In the genomic region with DNA sequence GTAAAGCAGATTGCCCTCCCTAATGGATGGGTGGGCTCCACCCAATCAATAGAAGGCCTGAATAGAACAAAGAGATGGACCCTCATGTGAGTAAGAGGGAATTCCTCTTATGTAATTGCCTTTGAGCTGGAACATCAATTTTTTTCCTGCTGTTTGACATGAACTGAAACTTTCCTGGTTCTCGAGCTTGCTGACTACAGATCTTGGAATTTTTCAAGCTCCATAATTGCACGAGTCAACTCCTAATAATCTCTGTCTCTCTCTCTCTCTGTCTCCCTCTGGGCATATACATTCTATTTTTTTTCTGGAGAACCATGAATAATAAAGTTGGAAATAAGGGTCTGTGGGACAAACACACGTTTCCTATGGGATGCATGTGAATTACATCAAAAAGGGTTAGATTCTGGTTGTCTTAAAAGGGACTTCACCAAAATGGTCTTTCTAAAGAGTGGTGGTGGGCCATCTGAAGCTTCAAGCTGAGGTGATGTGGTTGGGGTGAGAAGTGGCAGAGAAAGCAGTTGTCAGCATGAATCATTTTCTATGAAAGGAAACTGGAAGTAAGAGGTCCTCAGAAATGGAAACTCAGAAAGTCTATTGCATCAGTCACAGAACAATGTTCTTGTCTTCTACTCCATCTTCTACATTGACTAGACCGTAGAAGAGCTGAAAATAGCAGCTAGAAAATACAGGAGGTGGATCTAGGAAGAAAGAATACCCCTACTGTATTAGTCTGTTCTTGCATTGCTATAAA, we compare ENCODE assay signal across 9 cellular contexts. TPM values are rescaled to one million over a fixed set of nuclear protein-coding genes. Genes with fewer than 3 reads are reported as not detected.
A peak's percentile ranks its signal among the peaks of the same experiment; 100 is the strongest.
DNase-seq lines count a peak whose midpoint lies in the region; ATAC-seq, FAIRE-seq and TF ChIP-seq lines count a peak whose summit lies in the region.
"Had no signal": no experiment of that assay in that cellular context is flagged by ENCODE, and none has a peak within 500 bp of the region (broad histone marks: within the 10 kb centered on the region; RNA-seq: fewer than 3 reads in every experiment).

No MANE protein-coding gene starts in this region.

- no peak overlapping the region for H3K4me3 Mint-ChIP-seq in central memory CD8-positive, alpha-beta T cell
- H3K4me3 Mint-ChIP-seq in neural progenitor cell, result no peak overlapping the region

- 81 to 89% methylated on average over 4 of the region's 4 CpGs for WGBS in heart right ventricle, 2 donors
- 77% methylated on average over 4 of the region's 4 CpGs for WGBS in pancreas, 2 donors

- H3K36me3 Mint-ChIP-seq in central memory CD8-positive, alpha-beta T cell (ENCODE audit: insufficient read depth), result peaks cover 2% of the 10 kb centered on the region
- no peaks in the 10 kb centered on the region for H3K36me3 Mint-ChIP-seq in neural progenitor cell

- H3K9me3 Mint-ChIP-seq in central memory CD8-positive, alpha-beta T cell, result no peaks in the 10 kb centered on the region
- no peaks in the 10 kb centered on the region for H3K9me3 Mint-ChIP-seq in neural progenitor cell

- peaks cover 8% of the 10 kb centered on the region for H3K4me1 Mint-ChIP-seq in central memory CD8-positive, alpha-beta T cell
- peaks cover 32% of the 10 kb centered on the region for H3K4me1 Mint-ChIP-seq in neural progenitor cell

- no peaks in the 10 kb centered on the region for H3K79me2 ChIP-seq in neural progenitor cell (ENCODE audit: low read depth)

- H2AFZ ChIP-seq in neural progenitor cell (replicated peaks), result no peak overlapping the region

- FAIRE-seq in pancreas (lab: Jason Lieb, UNC), result no peak

- peak overlapping the region; percentile 63 for H3K27ac Mint-ChIP-seq in central memory CD8-positive, alpha-beta T cell (ENCODE audit: low read depth)
- H3K27ac Mint-ChIP-seq in neural progenitor cell, result no peak overlapping the region

- H3K4me3 ChIP-seq in BLaER1 treated with 17β-estradiol and CSF1 and Interleukin-3, amounts not matched to agents 10 nM and 100 nM, result no peak overlapping the region
- H3K4me3 ChIP-seq in heart right ventricle (no peak overlapping the region), neural progenitor cell (no peak overlapping the region), pancreas (no peak overlapping the region)
- H3K4me3 ChIP-seq: skin epidermis had no signal

- peak; percentile 38 for DNase-seq in LHCN-M2 (ENCODE audit: low read depth)
- DNase-seq in central memory CD8-positive, alpha-beta T cell (ENCODE audit: low spot score in 2 of 2), result no peak
- DNase-seq in heart right ventricle, result no peak
- DNase-seq in neural progenitor cell (ENCODE audit: low spot score), result no peak
- DNase-seq in pancreas, result no peak
- no peak for DNase-seq in HuH-7.5 (ENCODE audit: low spot score)

- H3K4me2 ChIP-seq in BLaER1 treated with 17β-estradiol and CSF1 and Interleukin-3, amounts not matched to agents 10 nM and 100 nM, result peak overlapping the region; percentile 51 to 83 (median 72)
- no peak overlapping the region for H3K4me2 ChIP-seq in neural progenitor cell

- peaks cover 0 to 9% (median 0%) of the 10 kb centered on the region in 11 experiments; a peak in 3 of 22 replicates for H3K9me3 ChIP-seq in BLaER1 treated with 17β-estradiol and CSF1 and Interleukin-3, amounts not matched to agents 10 nM and 100 nM (replicated peaks in 1 of 11)
- no peaks in the 10 kb centered on the region for H3K9me3 ChIP-seq in heart right ventricle
- no peaks in the 10 kb centered on the region for H3K9me3 ChIP-seq in neural progenitor cell (ENCODE audit: low read depth)
- no peaks in the 10 kb centered on the region for H3K9me3 ChIP-seq in pancreas

- H3K27me3 ChIP-seq in BLaER1 treated with 17β-estradiol and CSF1 and Interleukin-3, amounts not matched to agents 10 nM and 100 nM, result no peaks in the 10 kb centered on the region
- no peaks in the 10 kb centered on the region for H3K27me3 ChIP-seq in heart right ventricle
- no peaks in the 10 kb centered on the region for H3K27me3 ChIP-seq in neural progenitor cell
- H3K27me3 ChIP-seq in pancreas, result no peaks in the 10 kb centered on the region

- H3K36me3 ChIP-seq in BLaER1 treated with 17β-estradiol and CSF1 and Interleukin-3, amounts not matched to agents 10 nM and 100 nM, result no peaks in the 10 kb centered on the region
- H3K36me3 ChIP-seq in heart right ventricle, result no peaks in the 10 kb centered on the region
- H3K36me3 ChIP-seq in neural progenitor cell, result no peaks in the 10 kb centered on the region
- H3K36me3 ChIP-seq in pancreas, result no peaks in the 10 kb centered on the region

- peak overlapping the region; percentile 22 to 78 (median 68); a peak in 21 of 22 replicates for H3K27ac ChIP-seq in BLaER1 treated with 17β-estradiol and CSF1 and Interleukin-3, amounts not matched to agents 10 nM and 100 nM
- H3K27ac ChIP-seq in heart right ventricle (peak overlapping the region in 1 of 10 donors; percentile 52), neural progenitor cell (no peak overlapping the region), pancreas (no peak overlapping the region)
- H3K27ac ChIP-seq: skin epidermis had no signal

- H3K4me1 ChIP-seq in BLaER1 treated with 17β-estradiol and CSF1 and Interleukin-3, amounts not matched to agents 10 nM and 100 nM, result peaks cover 53 to 68% (median 59%) of the 10 kb centered on the region in 10 experiments
- H3K4me1 ChIP-seq in heart right ventricle (peaks cover 0 to 27% (median 0%) of the 10 kb centered on the region in 9 donors), neural progenitor cell (peaks cover 36% of the 10 kb centered on the region), pancreas (no peaks in the 10 kb centered on the region)

- ATAC-seq in GM21390 (IDR thresholded peaks at IDR 0.05; ENCODE audit: unreplicated experiment) (peak; percentile 87), heart right ventricle (no peak), pancreas (no peak)
- ATAC-seq in central memory CD8-positive, alpha-beta T cell (replicated peaks; ENCODE audit: extremely low read depth, poor library complexity, severe bottlenecking), result peak; percentile 32

- intact Hi-C loops in heart right ventricle (cut with DNase I) (no loop called here), pancreas (cut with DNase I) (loop anchor here in 1 of 3 donors (5.0 kb wide), 1 partner anchor 296 kb away; no protein-coding TSS in a partner anchor)

- H3F3A ChIP-seq in neural progenitor cell (ENCODE audit: low read depth), result peaks cover 35% of the 10 kb centered on the region

- H3K9ac ChIP-seq in BLaER1 treated with 17β-estradiol and CSF1 and Interleukin-3, amounts not matched to agents 10 nM and 100 nM, result peak overlapping the region in 7 of 11 experiments; percentile 1 to 35 (median 14); a peak in 5 of 22 replicates
- H3K9ac ChIP-seq in neural progenitor cell, result no peak overlapping the region

- no peaks in the 10 kb centered on the region for H4K20me1 ChIP-seq in BLaER1 treated with 17β-estradiol and CSF1 and Interleukin-3, amounts not matched to agents 10 nM and 100 nM
- no peaks in the 10 kb centered on the region for H4K20me1 ChIP-seq in neural progenitor cell (ENCODE audit: low read depth)

- no peaks in the 10 kb centered on the region for H3K27me3 Mint-ChIP-seq in central memory CD8-positive, alpha-beta T cell
- H3K27me3 Mint-ChIP-seq in neural progenitor cell (ENCODE audit: insufficient read depth, low read depth), result no peaks in the 10 kb centered on the region

- TF ChIP-seq CTCF in heart right ventricle (IDR thresholded peaks at IDR 0.05) (no peak), neural progenitor cell (IDR thresholded peaks at IDR 0.05) (no peak), pancreas (IDR thresholded peaks at IDR 0.05) (no peak)

RNA-seq across cellular contexts. Expression of gene HOMER1, which starts 47.0 kb away (rescaled TPM):
- 7.4 and 7.8 TPM in 2 replicates for total RNA-seq in LHCN-M2 (2014; rRNA removed)
- 3.2 TPM for polyA plus RNA-seq in LHCN-M2 (2012)
- 100 to 1,000 TPM in 1 of 10 donors, 10 to 100 TPM in 9; 35.0 to 109 (median 68.3) TPM for total RNA-seq in heart right ventricle
- 10 to 100 TPM in 1 of 2 donors, 1 to 10 TPM in 1; 4.7 to 13.2 TPM for polyA plus RNA-seq in heart right ventricle
- total RNA-seq in neural progenitor cell (ENCODE audit: low replicate concordance), result 30.8 and 41.6 TPM in 2 replicates
- 1 to 10 TPM in 4 of 6 donors, under 1 TPM in 2; 0.56 to 3.6 (median 1.5) TPM for total RNA-seq in pancreas
- 1 to 10 TPM in 1 of 2 donors, under 1 TPM in 1; 0.61 to 1.5 TPM for polyA plus RNA-seq in pancreas

RNA-seq across cellular contexts. Expression of gene TENT2, which starts 51.3 kb away (rescaled TPM):
- 30.6 and 32.8 TPM in 2 replicates for total RNA-seq in LHCN-M2 (2014; rRNA removed)
- polyA plus RNA-seq in LHCN-M2 (2012), result 12.5 TPM
- total RNA-seq in heart right ventricle, result 10 to 100 TPM; 29.5 to 54.3 (median 37.6) TPM
- polyA plus RNA-seq in heart right ventricle, result 10 to 100 TPM in 1 of 2 donors, 1 to 10 TPM in 1; 8.2 to 39.5 TPM
- 53.2 and 75.0 TPM in 2 replicates for total RNA-seq in neural progenitor cell (ENCODE audit: low replicate concordance)
- 10 to 100 TPM; 21.5 to 40.7 (median 24.7) TPM for total RNA-seq in pancreas
- polyA plus RNA-seq in pancreas, result 10 to 100 TPM; 14.9 to 23.8 TPM

Comparison
In these comparisons a context has a peak if more than half of its experiments do, and no peak if none do; other contexts are left out.
1. H3K27ac ChIP-seq: peak in BLaER1 treated with 17β-estradiol and CSF1 and Interleukin-3, amounts not matched to agents 10 nM and 100 nM (11 of 11); none in neural progenitor cell (single experiment) and pancreas (0 of 4).
2. ATAC-seq: peak in GM21390 (single experiment) and central memory CD8-positive, alpha-beta T cell (single experiment); none in heart right ventricle (0 of 8) and pancreas (0 of 4).